Comparison of ENCODE assay signal across 22 cellular contexts in the genomic region with DNA sequence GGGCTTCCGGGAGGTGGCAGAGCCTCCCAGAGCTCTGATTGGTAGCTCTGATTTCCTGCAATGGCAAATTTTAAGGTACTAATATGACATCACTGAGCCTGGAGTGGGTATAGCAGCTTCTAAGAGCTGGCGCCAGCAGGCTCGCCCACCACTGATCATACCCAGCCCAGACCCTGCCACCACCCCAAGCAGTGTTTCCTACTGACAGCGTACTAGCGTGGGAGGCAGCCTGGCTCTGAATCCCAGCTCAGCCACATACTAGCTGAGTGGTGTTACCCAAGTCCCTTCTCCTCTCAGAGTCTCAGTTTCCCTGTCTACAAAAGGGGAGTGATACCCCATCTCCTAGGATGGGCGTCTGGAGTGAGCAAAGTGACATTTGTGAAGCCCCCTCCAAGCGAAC. TPM values are rescaled to one million over a fixed set of nuclear protein-coding genes. Genes with fewer than 3 reads are reported as not detected.
"Had no signal": no experiment of that assay in that cellular context is flagged by ENCODE, and none has a peak within 500 bp of the region (broad histone marks: within the 10 kb centered on the region; RNA-seq: fewer than 3 reads in every experiment).

No MANE protein-coding gene starts in this region.

- ATAC-seq: effector memory CD8-positive, alpha-beta T cell; T-cell had no signal

- H3K9ac ChIP-seq: parathyroid adenoma, SK-N-SH had no signal

- H3K4me3 Mint-ChIP-seq: activated CD4-positive, alpha-beta T cell treated with anti-CD3 and anti-CD28 coated beads, Interleukin-2, amount 10 ng/mL, durations not matched to agents 7 days and 5 days; activated naive CD4-positive, alpha-beta T cell treated with anti-CD3 and anti-CD28 coated beads, Interleukin-2, amount 50 U/mL, for 24 hours; effector memory CD8-positive, alpha-beta T cell; naive B cell; T-cell had no signal

- H3K27ac Mint-ChIP-seq: activated CD4-positive, alpha-beta T cell treated with anti-CD3 and anti-CD28 coated beads, Interleukin-2, amount 10 ng/mL, durations not matched to agents 7 days and 5 days; activated naive CD4-positive, alpha-beta T cell treated with anti-CD3 and anti-CD28 coated beads, Interleukin-2, amount 50 U/mL, for 24 hours had no signal

- DNase-seq: activated CD4-positive, alpha-beta T cell treated with anti-CD3 and anti-CD28 coated beads, Interleukin-2, amount 10 ng/mL, durations not matched to agents 7 days and 5 days; activated effector memory CD4-positive, alpha-beta T cell treated with Interleukin-2 at 50 U/mL for 16 hours; activated T-cell treated with anti-CD3 and anti-CD28 coated beads for 4 hours; brain microvascular endothelial cell; dermis blood vessel endothelial cell; effector memory CD8-positive, alpha-beta T cell; foreskin melanocyte; mammary epithelial cell; naive B cell; SK-N-SH; stimulated activated CD4-positive, alpha-beta T cell treated with anti-CD3 and anti-CD28 coated beads, Interleukin-2, amount 100 ng/mL, for 48 hours; stimulated activated naive CD4-positive, alpha-beta T cell; T-cell; T-helper 9 cell; transverse colon had no signal

- H3K4me3 ChIP-seq: transverse colon had no signal

- H3K27ac ChIP-seq: brain microvascular endothelial cell, epithelial cell of prostate, parathyroid adenoma, transverse colon had no signal

- H3K4me1 ChIP-seq: parathyroid adenoma had no signal

- H3K4me2 ChIP-seq: SK-N-SH had no signal

- H3K27me3 Mint-ChIP-seq: activated CD4-positive, alpha-beta T cell treated with anti-CD3 and anti-CD28 coated beads, Interleukin-2, amount 10 ng/mL, durations not matched to agents 7 days and 5 days; activated naive CD4-positive, alpha-beta T cell treated with anti-CD3 and anti-CD28 coated beads, Interleukin-2, amount 50 U/mL, for 24 hours; effector memory CD8-positive, alpha-beta T cell; naive B cell; T-cell had no signal

- H3K9me3 Mint-ChIP-seq: activated CD4-positive, alpha-beta T cell treated with anti-CD3 and anti-CD28 coated beads, Interleukin-2, amount 10 ng/mL, durations not matched to agents 7 days and 5 days; activated naive CD4-positive, alpha-beta T cell treated with anti-CD3 and anti-CD28 coated beads, Interleukin-2, amount 50 U/mL, for 24 hours; effector memory CD8-positive, alpha-beta T cell; naive B cell; T-cell had no signal

- H3K9me3 ChIP-seq: SK-N-SH, transverse colon had no signal

- H3K27me3 ChIP-seq: brain microvascular endothelial cell, transverse colon had no signal

RNA-seq across cellular contexts. Expression of a gene that starts 55.9 kb away (rescaled TPM):
- total RNA-seq: activated CD4-positive, alpha-beta T cell treated with anti-CD3 and anti-CD28 coated beads, Interleukin-2, amount 10 ng/mL, durations not matched to agents 7 days and 5 days; activated CD8-positive, alpha-beta memory T cell treated with anti-CD3 and anti-CD28 coated beads for 36 hours; dermis blood vessel endothelial cell; fibroblast of lung; renal cortical epithelial cell; subcutaneous adipose tissue; T-cell; transverse colon had no signal
